11 cellular contexts compared by ENCODE assay signal in genomic region chr1:145958734-145959133, GRCh38. TPM values are rescaled to one million over a fixed set of nuclear protein-coding genes. Genes with fewer than 3 reads are reported as not detected.
DNase-seq lines count a peak whose midpoint lies in the region; ATAC-seq and TF ChIP-seq lines count a peak whose summit lies in the region.
"Had no signal": no experiment of that assay in that cellular context is flagged by ENCODE, and none has a peak within 500 bp of the region (broad histone marks: within the 10 kb centered on the region; RNA-seq: fewer than 3 reads in every experiment).

No MANE protein-coding gene starts in this region.

- H3K9me3 ChIP-seq in SK-N-SH, result no peaks in the 10 kb centered on the region
- H3K9me3 ChIP-seq in PC-3 (ENCODE audit: low read length), result no peaks in the 10 kb centered on the region
- H3K9me3 ChIP-seq in gastroesophageal sphincter, result no peaks in the 10 kb centered on the region

- H3K4me2 ChIP-seq in SK-N-SH (peak overlapping the region; percentile 78; the same call in 1 of the 2 replicates), PC-3 (ENCODE audit: low read length) (peak overlapping the region; percentile 84)

- H3K27me3 ChIP-seq in SK-N-SH (ENCODE audit: insufficient read depth) (no peaks in the 10 kb centered on the region), PC-3 (ENCODE audit: low read length) (no peaks in the 10 kb centered on the region), gastroesophageal sphincter (no peaks in the 10 kb centered on the region)

- H3K9me2 ChIP-seq in SK-N-SH, result no peaks in the 10 kb centered on the region
- no peaks in the 10 kb centered on the region for H3K9me2 ChIP-seq in PC-3 (replicated peaks; ENCODE audit: low read length)

- H4K20me1 ChIP-seq in SK-N-SH (ENCODE audit: insufficient read depth) (no peaks in the 10 kb centered on the region; the same call in 1 of the 2 replicates), PC-3 (ENCODE audit: low read length) (no peaks in the 10 kb centered on the region)

- no peak overlapping the region for H3K4me3 Mint-ChIP-seq in stimulated activated memory B cell treated with anti-CD40 and anti-IgM and Interleukin-4, amounts not matched to agents 10 μg/mL and 1 μg/mL and 100 μg/mL, for 72 hours

- POLR2A ChIA-PET in SK-N-SH (lab: Yijun Ruan, JAX) (interaction anchor here (1.1 to 2.5 kb wide), 4 partner anchors 15 to 100 kb away, joined by 3 to 34 read pairs (median 8); partner anchors contain the start of genes PEX11B, PIAS3 and RBM8A), PC-3 (lab: Charles Lee; ENCODE audit: unreplicated experiment) (interaction anchor here (0.6 to 1.6 kb wide), 3 partner anchors 31 to 100 kb away, joined by 4 to 12 read pairs (median 7); partner anchors contain the start of genes PIAS3 and RBM8A)

- H3K36me3 ChIP-seq in SK-N-SH (replicated peaks in 1 of 2; ENCODE audit: control insufficient read depth in 1 of 2, insufficient read depth in 2 of 2, low read length in 1 of 2) (no peaks in the 10 kb centered on the region), PC-3 (ENCODE audit: low read depth, low read length) (no peaks in the 10 kb centered on the region), gastroesophageal sphincter (no peaks in the 10 kb centered on the region)

- H3F3A ChIP-seq in SK-N-SH (replicated peaks; ENCODE audit: insufficient read depth) (peaks cover 36% of the 10 kb centered on the region), PC-3 (ENCODE audit: low read length, unreplicated experiment) (no peaks in the 10 kb centered on the region)

- no peaks in the 10 kb centered on the region for H3K27me3 Mint-ChIP-seq in stimulated activated memory B cell treated with anti-CD40 and anti-IgM and Interleukin-4, amounts not matched to agents 10 μg/mL and 1 μg/mL and 100 μg/mL, for 72 hours

- peak overlapping the region; percentile 81 for H3K27ac Mint-ChIP-seq in stimulated activated memory B cell treated with anti-CD40 and anti-IgM and Interleukin-4, amounts not matched to agents 10 μg/mL and 1 μg/mL and 100 μg/mL, for 72 hours

- TF ChIP-seq EP300 in SK-N-SH (IDR thresholded peaks at IDR 0.05; ENCODE audit: borderline replicate concordance in 1 of 2, low read depth in 1 of 2, low read length in 1 of 2) (no peak), gastroesophageal sphincter (IDR thresholded peaks at IDR 0.05) (no peak)

- TF ChIP-seq CTCF in SK-N-SH (IDR thresholded peaks at IDR 0.05) (no peak), PC-3 (conservative IDR thresholded peaks at IDR 0.05; ENCODE audit: low read depth, low read length) (no peak), gastroesophageal sphincter (IDR thresholded peaks at IDR 0.05) (no peak)

- BruUV-seq in PC-3 (replicated peaks; lab: Mats Ljungman, UMichigan), result no TSS peak

- CTCF ChIA-PET in SK-N-SH (lab: Yijun Ruan, JAX), result interaction anchor here (1.2 to 2.3 kb wide), 4 partner anchors 18 to 99 kb away, joined by 4 to 9 read pairs (median 6); partner anchors contain the start of gene PIAS3
- CTCF ChIA-PET in PC-3 (lab: Charles Lee), result interaction anchor here (1.4 to 1.8 kb wide), 3 partner anchors 31 to 113 kb away, joined by 5 to 10 read pairs (median 6); partner anchors contain the start of genes NUDT17 and RBM8A

- intact Hi-C loops in PC-3 (cut with micrococcal nuclease), result loop anchor here (1.0 to 5.0 kb wide), 3 partner anchors 16 to 66 kb away; partner anchors contain the start of gene PEX11B

- DNase-seq in SK-N-SH (no peak), PC-3 (no peak), DMS 273 treated with DMSO at 0.1 percent for 48 hours (lab: John Stamatoyannopoulos, UW) (no peak)
- DNase-seq: activated CD4-positive, alpha-beta T cell treated with anti-CD3 and anti-CD28 coated beads, Interleukin-2, amount 50 U/mL, for 4 hours; activated naive CD4-positive, alpha-beta T cell treated with Interleukin-2 at 50 U/mL for 16 hours; cortex of kidney had no signal

- H3K79me2 ChIP-seq in SK-N-SH (ENCODE audit: insufficient read depth) (peaks cover 37% of the 10 kb centered on the region), PC-3 (ENCODE audit: low read length) (peaks cover 20% of the 10 kb centered on the region)

- H3K36me3 Mint-ChIP-seq in stimulated activated memory B cell treated with anti-CD40 and anti-IgM and Interleukin-4, amounts not matched to agents 10 μg/mL and 1 μg/mL and 100 μg/mL, for 72 hours, result no peaks in the 10 kb centered on the region

- no peak for TF ChIP-seq RAD21 in SK-N-SH (IDR thresholded peaks at IDR 0.05; ENCODE audit: low read length)

- peak overlapping the region; percentile 82 to 99; a peak in 3 of 4 replicates for H3K27ac ChIP-seq in SK-N-SH (ENCODE audit: low read depth in 2 of 2, low read length in 1 of 2)
- no peak overlapping the region for H3K27ac ChIP-seq in PC-3 (ENCODE audit: low read length)
- peak overlapping the region; percentile 56 to 100 (median 99) for H3K27ac ChIP-seq in gastroesophageal sphincter

- ATAC-seq in SK-N-SH treated with all-trans-retinoic acid at 6 μM for 48 hours (no peak), PC-3 (no peak), gastroesophageal sphincter (no peak), HG03520 (IDR thresholded peaks at IDR 0.05; ENCODE audit: unreplicated experiment) (no peak), GM21737 (IDR thresholded peaks at IDR 0.05; ENCODE audit: unreplicated experiment) (no peak)
- no peak for ATAC-seq in stimulated activated memory B cell treated with anti-CD40 and anti-IgM and Interleukin-4, amounts not matched to agents 10 μg/mL and 1 μg/mL and 100 μg/mL, for 72 hours

- H3K4me3 ChIP-seq in SK-N-SH (ENCODE audit: low read depth in 2 of 2, low read length in 1 of 2) (no peak overlapping the region), PC-3 (ENCODE audit: low read length) (no peak overlapping the region), gastroesophageal sphincter (no peak overlapping the region)

- H3K9me3 Mint-ChIP-seq in stimulated activated memory B cell treated with anti-CD40 and anti-IgM and Interleukin-4, amounts not matched to agents 10 μg/mL and 1 μg/mL and 100 μg/mL, for 72 hours, result no peaks in the 10 kb centered on the region

- H3K4me1 ChIP-seq in SK-N-SH (ENCODE audit: control insufficient read depth in 1 of 2, insufficient read depth in 2 of 2, low read depth in 1 of 2, low read length in 1 of 2) (peaks cover 37 to 63% of the 10 kb centered on the region in 2 experiments), PC-3 (ENCODE audit: insufficient read depth, low read length) (peaks cover 54% of the 10 kb centered on the region), gastroesophageal sphincter (peaks cover 20 to 91% (median 34%) of the 10 kb centered on the region in 3 donors)

- TF ChIP-seq POLR2A in gastroesophageal sphincter (IDR thresholded peaks at IDR 0.05), result no peak

- H2AFZ ChIP-seq in SK-N-SH (ENCODE audit: low read depth) (no peak overlapping the region), PC-3 (ENCODE audit: low read length) (peak overlapping the region; percentile 83; the same call in 1 of the 2 replicates)

- peaks cover 83% of the 10 kb centered on the region for H3K4me1 Mint-ChIP-seq in stimulated activated memory B cell treated with anti-CD40 and anti-IgM and Interleukin-4, amounts not matched to agents 10 μg/mL and 1 μg/mL and 100 μg/mL, for 72 hours

- H3K9ac ChIP-seq in SK-N-SH (no peak overlapping the region), PC-3 (ENCODE audit: low read length) (no peak overlapping the region)

TF ChIP-seq in SK-N-SH, 30 proteins besides CTCF, POLR2A, EP300 and RAD21:
- TF ChIP-seq NFIC (IDR thresholded peaks at IDR 0.05; ENCODE audit: borderline replicate concordance) (no peak), FOSL2 (IDR thresholded peaks at IDR 0.05; ENCODE audit: borderline replicate concordance, low read depth) (no peak)
TF ChIP-seq in SK-N-SH: peak in this region for 0.

TF ChIP-seq in SK-N-SH treated with all-trans-retinoic acid at 6 μM for 48 hours, 23 proteins besides CTCF, POLR2A, EP300 and RAD21:
- TF ChIP-seq CSDC2 (CRISPR knock-in tag; IDR thresholded peaks at IDR 0.05) (no peak), CSRNP3 (CRISPR knock-in tag; IDR thresholded peaks at IDR 0.05) (no peak)

RNA-seq across cellular contexts. Expression of gene LIX1L, which starts 0.9 kb away (rescaled TPM):
- 39.1 and 39.4 TPM in 2 replicates for polyA plus RNA-seq in SK-N-SH (2012; rRNA removed)
- 46.0 and 49.7 TPM in 2 replicates for polyA plus RNA-seq in SK-N-SH (2012; cell fraction: cytosol; rRNA removed)
- 22.1 and 26.1 TPM in 2 replicates for polyA plus RNA-seq in SK-N-SH (2012; cell fraction: nucleus; rRNA removed)
- total RNA-seq in PC-3 (2014; rRNA removed) (12.5 and 13.6 TPM in 2 replicates), gastroesophageal sphincter (10 to 100 TPM; 37.8 to 53.5 (median 45.3) TPM)

RNA-seq across cellular contexts. Expression of gene ANKRD34A, which starts 5.6 kb away (rescaled TPM):
- 2.6 and 3.6 TPM in 2 replicates for polyA plus RNA-seq in SK-N-SH (2012; rRNA removed)
- 1.7 and 2.4 TPM in 2 replicates for polyA plus RNA-seq in SK-N-SH (2012; cell fraction: cytosol; rRNA removed)
- polyA plus RNA-seq in SK-N-SH (2012; cell fraction: nucleus; rRNA removed), result 9.4 and 13.1 TPM in 2 replicates
- total RNA-seq in PC-3 (2014; rRNA removed) (0.29 and 2.8 TPM in 2 replicates), gastroesophageal sphincter (1 to 10 TPM in 1 of 4 donors, under 1 TPM in 2, not detected in 1; 0.62 to 1.9 (median 0.67) TPM)

RNA-seq across cellular contexts. Expression of gene POLR3GL, which starts 5.8 kb away (rescaled TPM):
- 15.8 and 17.3 TPM in 2 replicates for polyA plus RNA-seq in SK-N-SH (2012; rRNA removed)
- polyA plus RNA-seq in SK-N-SH (2012; cell fraction: cytosol; rRNA removed), result 18.3 and 24.3 TPM in 2 replicates
- 12.2 and 13.1 TPM in 2 replicates for polyA plus RNA-seq in SK-N-SH (2012; cell fraction: nucleus; rRNA removed)
- total RNA-seq in PC-3 (2014; rRNA removed) (3.7 and 8.4 TPM in 2 replicates), gastroesophageal sphincter (10 to 100 TPM; 32.9 to 44.0 (median 37.6) TPM)

RNA-seq across cellular contexts. Expression of gene RBM8A, which starts 31.4 kb away (rescaled TPM):
- polyA plus RNA-seq in SK-N-SH (2012; rRNA removed), result 236 TPM in 2 replicates
- polyA plus RNA-seq in SK-N-SH (2012; cell fraction: cytosol; rRNA removed), result 306 and 395 TPM in 2 replicates
- 80.7 and 82.7 TPM in 2 replicates for polyA plus RNA-seq in SK-N-SH (2012; cell fraction: nucleus; rRNA removed)
- total RNA-seq in PC-3 (2014; rRNA removed), result 459 and 482 TPM in 2 replicates
- 100 to 1,000 TPM in 3 of 4 donors, 10 to 100 TPM in 1; 75.7 to 135 (median 117) TPM for total RNA-seq in gastroesophageal sphincter

RNA-seq across cellular contexts. Expression of gene TXNIP, which starts 37.6 kb away (rescaled TPM):
- 44.6 and 77.3 TPM in 2 replicates for polyA plus RNA-seq in SK-N-SH (2012; rRNA removed)
- polyA plus RNA-seq in SK-N-SH (2012; cell fraction: cytosol; rRNA removed), result 60.3 and 73.3 TPM in 2 replicates
- 41.9 and 93.1 TPM in 2 replicates for polyA plus RNA-seq in SK-N-SH (2012; cell fraction: nucleus; rRNA removed)
- 45.3 and 66.6 TPM in 2 replicates for total RNA-seq in PC-3 (2014; rRNA removed)
- total RNA-seq in gastroesophageal sphincter, result 1,000 to 10,000 TPM; 2,024 to 3,704 (median 2,348) TPM
